In genomic region chr14:95910628-95911027, GRCh38 we compare ENCODE assay signal across 19 cellular contexts.
"Had no signal": no experiment of that assay in that cellular context is flagged by ENCODE, and none has a peak within 500 bp of the region (broad histone marks: within the 10 kb centered on the region; RNA-seq: fewer than 3 reads in every experiment).

No MANE protein-coding gene starts in this region.

- H3K27me3 Mint-ChIP-seq: progenitor cell of endocrine pancreas had no signal

- H3K4me1 Mint-ChIP-seq: naive thymus-derived CD4-positive, alpha-beta T cell had no signal

- ATAC-seq: heart right ventricle; mucosa of descending colon; naive thymus-derived CD4-positive, alpha-beta T cell; natural killer cell treated with Interleukin-12 subunit alpha and Interleukin-12 subunit beta and Interleukin-15 and Interleukin-18, amount 100 ng/mL, for 72 hours; sciatic nerve; upper lobe of right lung had no signal

- H3K9me3 Mint-ChIP-seq: natural killer cell treated with Interleukin-12 subunit alpha and Interleukin-12 subunit beta and Interleukin-15 and Interleukin-18, amount 100 ng/mL, for 72 hours; stimulated activated naive CD8-positive, alpha-beta T cell treated with anti-CD3 and anti-CD28 coated beads, Interleukin-15, Interleukin-2, amounts not matched to agents 100 ng/mL and 50 ng/mL, for 24 hours had no signal

- H3K27ac Mint-ChIP-seq: naive thymus-derived CD4-positive, alpha-beta T cell; natural killer cell treated with Interleukin-12 subunit alpha and Interleukin-12 subunit beta and Interleukin-15 and Interleukin-18, amount 100 ng/mL, for 72 hours; progenitor cell of endocrine pancreas; stimulated activated naive CD8-positive, alpha-beta T cell treated with anti-CD3 and anti-CD28 coated beads, Interleukin-15, Interleukin-2, amounts not matched to agents 100 ng/mL and 50 ng/mL, for 24 hours had no signal

- H3K36me3 Mint-ChIP-seq: naive thymus-derived CD4-positive, alpha-beta T cell; natural killer cell treated with Interleukin-12 subunit alpha and Interleukin-12 subunit beta and Interleukin-15 and Interleukin-18, amount 100 ng/mL, for 72 hours had no signal

- H3K4me3 Mint-ChIP-seq: naive thymus-derived CD4-positive, alpha-beta T cell; natural killer cell treated with Interleukin-12 subunit alpha and Interleukin-12 subunit beta and Interleukin-15 and Interleukin-18, amount 100 ng/mL, for 72 hours; stimulated activated naive CD8-positive, alpha-beta T cell treated with anti-CD3 and anti-CD28 coated beads, Interleukin-15, Interleukin-2, amounts not matched to agents 100 ng/mL and 50 ng/mL, for 24 hours had no signal

- DNase-seq: heart right ventricle; kidney; left ventricle myocardium inferior; midbrain; mucosa of descending colon; naive thymus-derived CD4-positive, alpha-beta T cell; ovary; stimulated activated CD4-positive, alpha-beta T cell treated with anti-CD3 and anti-CD28 coated beads, Interleukin-12 subunit alpha, Interleukin-12 subunit beta, amount 100 ng/mL, for 4 hours; stimulated activated CD4-positive, alpha-beta T cell treated with anti-CD3 and anti-CD28 coated beads, Interleukin-15, amount 100 ng/mL, for 24 hours; stimulated activated CD4-positive, alpha-beta T cell treated with anti-CD3 and anti-CD28 coated beads, Interleukin-2, amount 100 ng/mL, for 24 hours; stimulated activated CD4-positive, alpha-beta T cell treated with anti-CD3 and anti-CD28 coated beads, Interleukin-4, amount 100 ng/mL, for 1 hour; stimulated activated naive CD4-positive, alpha-beta T cell; tibial artery; trophoblast cell; upper lobe of right lung had no signal
